ENCODE assay signal across 1 cellular context in the genomic region with DNA sequence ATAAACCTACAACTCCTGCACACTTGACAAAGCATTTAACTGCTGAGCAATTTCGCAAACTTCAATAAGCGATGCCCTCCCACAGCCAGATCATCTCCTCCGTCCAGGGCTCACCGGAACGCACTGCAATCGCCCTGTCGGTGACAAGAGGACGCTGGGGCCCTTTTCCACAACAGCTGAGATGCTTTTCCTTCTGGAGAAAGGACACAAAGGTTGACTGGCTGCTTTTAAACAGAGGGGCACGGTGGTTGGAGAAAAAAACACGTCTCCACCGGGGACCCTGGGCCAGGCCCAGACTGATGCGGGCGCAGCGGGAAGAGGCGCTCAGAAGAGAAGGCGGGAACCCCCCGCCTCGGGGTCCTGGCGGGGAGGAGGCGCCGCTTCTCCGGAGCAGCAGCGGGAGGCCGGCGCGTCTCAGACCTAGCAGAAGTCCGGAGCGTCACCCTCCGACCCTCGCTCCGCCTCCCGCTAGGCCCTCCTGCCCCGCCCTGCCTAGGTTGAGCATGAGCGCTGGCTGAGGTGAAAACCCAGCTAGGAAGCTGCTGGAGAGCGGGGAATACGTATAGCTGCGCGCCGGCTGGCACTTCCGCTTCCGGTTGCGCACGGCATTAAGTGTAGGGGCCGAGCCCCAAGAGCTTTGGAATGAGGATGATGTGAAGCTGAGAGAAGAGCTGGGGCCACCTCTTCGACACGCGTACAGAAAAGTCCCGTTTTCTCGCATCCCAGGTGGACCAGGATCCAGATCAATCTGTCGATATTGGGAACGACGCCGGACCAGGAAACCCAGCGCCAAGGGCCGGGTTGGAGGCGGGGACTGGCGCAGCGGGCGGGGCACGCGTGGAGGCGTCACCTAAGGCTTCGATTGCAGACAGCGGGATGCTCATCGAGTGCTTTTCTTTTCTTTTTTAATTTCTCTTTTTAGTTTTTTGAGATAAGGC.
A peak's percentile ranks its signal among the peaks of the same experiment; 100 is the strongest.
TF ChIP-seq lines count a peak whose summit lies in the region.

A gene (minus strand): TSS at position 564 of the 938 bp plus-strand sequence. CDS start 3,788 bp downstream, outside the sequence.

TF ChIP-seq in HepG2, 621 proteins besides CTCF, POLR2A, EP300 and RAD21 (continued from another document and continues in another):
- TF ChIP-seq, protein P1, sequence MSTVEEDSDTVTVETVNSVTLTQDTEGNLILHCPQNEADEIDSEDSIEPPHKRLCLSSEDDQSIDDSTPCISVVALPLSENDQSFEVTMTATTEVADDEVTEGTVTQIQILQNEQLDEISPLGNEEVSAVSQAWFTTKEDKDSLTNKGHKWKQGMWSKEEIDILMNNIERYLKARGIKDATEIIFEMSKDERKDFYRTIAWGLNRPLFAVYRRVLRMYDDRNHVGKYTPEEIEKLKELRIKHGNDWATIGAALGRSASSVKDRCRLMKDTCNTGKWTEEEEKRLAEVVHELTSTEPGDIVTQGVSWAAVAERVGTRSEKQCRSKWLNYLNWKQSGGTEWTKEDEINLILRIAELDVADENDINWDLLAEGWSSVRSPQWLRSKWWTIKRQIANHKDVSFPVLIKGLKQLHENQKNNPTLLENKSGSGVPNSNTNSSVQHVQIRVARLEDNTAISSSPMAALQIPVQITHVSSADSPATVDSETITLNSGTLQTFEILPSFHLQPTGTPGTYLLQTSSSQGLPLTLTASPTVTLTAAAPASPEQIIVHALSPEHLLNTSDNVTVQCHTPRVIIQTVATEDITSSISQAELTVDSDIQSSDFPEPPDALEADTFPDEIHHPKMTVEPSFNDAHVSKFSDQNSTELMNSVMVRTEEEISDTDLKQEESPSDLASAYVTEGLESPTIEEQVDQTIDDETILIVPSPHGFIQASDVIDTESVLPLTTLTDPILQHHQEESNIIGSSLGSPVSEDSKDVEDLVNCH (CRISPR knock-in tag; IDR thresholded peaks at IDR 0.05) = no peak
- peak; percentile 72 for TF ChIP-seq ZEB1 (IDR thresholded peaks at IDR 0.05; ENCODE audit: insufficient replicate concordance, low read depth)
- TF ChIP-seq, protein P2, sequence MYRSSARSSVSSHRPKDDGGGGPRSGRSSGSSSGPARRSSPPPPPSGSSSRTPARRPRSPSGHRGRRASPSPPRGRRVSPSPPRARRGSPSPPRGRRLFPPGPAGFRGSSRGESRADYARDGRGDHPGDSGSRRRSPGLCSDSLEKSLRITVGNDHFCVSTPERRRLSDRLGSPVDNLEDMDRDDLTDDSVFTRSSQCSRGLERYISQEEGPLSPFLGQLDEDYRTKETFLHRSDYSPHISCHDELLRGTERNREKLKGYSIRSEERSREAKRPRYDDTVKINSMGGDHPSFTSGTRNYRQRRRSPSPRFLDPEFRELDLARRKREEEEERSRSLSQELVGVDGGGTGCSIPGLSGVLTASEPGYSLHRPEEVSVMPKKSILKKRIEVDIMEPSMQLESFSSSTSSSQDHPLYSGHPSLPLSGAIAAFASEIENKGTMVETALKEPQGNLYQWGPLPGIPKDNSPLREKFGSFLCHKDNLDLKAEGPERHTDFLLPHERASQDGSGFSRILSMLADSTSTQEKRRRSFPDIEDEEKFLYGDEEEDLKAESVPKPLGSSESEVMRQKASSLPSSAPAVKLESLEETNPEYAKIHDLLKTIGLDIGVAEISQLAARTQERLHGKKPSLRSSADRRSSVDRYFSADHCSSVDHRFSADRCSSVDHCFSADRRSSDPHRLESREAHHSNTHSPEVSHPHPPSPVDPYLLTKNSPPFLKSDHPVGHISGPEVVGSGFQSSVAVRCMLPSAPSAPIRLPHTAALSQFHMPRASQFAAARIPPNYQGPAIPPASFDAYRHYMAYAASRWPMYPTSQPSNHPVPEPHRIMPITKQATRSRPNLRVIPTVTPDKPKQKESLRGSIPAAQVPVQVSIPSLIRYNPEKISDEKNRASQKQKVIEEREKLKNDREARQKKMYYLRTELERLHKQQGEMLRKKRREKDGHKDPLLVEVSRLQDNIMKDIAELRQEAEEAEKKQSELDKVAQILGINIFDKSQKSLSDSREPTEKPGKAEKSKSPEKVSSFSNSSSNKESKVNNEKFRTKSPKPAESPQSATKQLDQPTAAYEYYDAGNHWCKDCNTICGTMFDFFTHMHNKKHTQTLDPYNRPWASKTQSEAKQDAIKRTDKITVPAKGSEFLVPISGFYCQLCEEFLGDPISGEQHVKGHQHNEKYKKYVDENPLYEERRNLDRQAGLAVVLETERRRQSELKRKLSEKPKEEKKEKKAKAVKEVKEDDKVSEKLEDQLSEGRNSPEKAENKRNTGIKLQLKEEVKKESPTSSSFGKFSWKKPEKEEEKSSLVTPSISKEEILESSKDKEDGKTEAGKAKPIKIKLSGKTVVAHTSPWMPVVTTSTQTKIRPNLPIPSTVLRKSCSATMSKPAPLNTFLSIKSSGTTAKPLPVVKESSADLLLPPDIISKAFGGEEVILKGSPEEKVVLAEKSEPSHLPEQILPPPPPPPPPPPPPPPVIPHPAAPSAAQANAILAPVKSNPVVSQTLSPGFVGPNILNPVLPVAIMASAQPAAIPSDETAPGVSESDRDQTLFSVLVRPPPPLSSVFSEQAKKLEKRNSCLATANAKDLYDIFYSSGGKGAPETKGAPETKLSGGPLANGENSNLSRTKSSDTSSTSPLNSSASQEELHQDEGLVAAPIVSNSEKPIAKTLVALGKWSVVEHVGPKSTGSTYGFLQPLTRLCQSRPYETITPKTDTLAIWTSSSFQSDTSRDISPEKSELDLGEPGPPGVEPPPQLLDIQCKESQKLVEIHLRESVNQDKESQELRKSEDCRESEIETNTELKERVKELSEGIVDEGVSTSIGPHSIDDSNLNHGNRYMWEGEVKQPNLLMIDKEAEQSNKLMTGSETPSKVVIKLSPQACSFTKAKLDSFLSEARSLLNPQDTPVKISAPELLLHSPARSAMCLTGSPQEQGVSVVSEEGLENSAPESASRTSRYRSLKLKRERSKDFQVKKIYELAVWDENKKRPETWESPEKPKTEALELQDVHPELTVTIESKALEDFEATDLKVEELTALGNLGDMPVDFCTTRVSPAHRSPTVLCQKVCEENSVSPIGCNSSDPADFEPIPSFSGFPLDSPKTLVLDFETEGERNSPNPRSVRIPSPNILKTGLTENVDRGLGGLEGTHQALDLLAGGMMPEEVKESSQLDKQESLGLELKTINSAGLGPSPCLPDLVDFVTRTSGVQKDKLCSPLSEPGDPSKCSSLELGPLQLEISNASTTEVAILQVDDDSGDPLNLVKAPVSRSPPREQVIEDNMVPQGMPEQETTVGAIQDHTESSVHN (CRISPR knock-in tag; IDR thresholded peaks at IDR 0.05) = no peak; the same call in 1 of the 2 replicates
- peak; percentile 86 for TF ChIP-seq POGZ (CRISPR knock-in tag; IDR thresholded peaks at IDR 0.05)
- no peak for TF ChIP-seq ZNF484 (CRISPR knock-in tag; IDR thresholded peaks at IDR 0.05; ENCODE audit: borderline replicate concordance, low read depth)
- no peak for TF ChIP-seq NR2F2 (IDR thresholded peaks at IDR 0.05; ENCODE audit: borderline replicate concordance, low read depth)
- TF ChIP-seq, protein P3, sequence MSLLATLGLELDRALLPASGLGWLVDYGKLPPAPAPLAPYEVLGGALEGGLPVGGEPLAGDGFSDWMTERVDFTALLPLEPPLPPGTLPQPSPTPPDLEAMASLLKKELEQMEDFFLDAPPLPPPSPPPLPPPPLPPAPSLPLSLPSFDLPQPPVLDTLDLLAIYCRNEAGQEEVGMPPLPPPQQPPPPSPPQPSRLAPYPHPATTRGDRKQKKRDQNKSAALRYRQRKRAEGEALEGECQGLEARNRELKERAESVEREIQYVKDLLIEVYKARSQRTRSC (CRISPR knock-in tag; IDR thresholded peaks at IDR 0.05; ENCODE audit: low read depth) = 0 out of 2 replicates have a peak, but pooled peaks have one; percentile 38
- no peak; the same call in 1 of the 2 replicates for TF ChIP-seq ZFP37 (CRISPR knock-in tag; IDR thresholded peaks at IDR 0.05; ENCODE audit: borderline replicate concordance)
- no peak for TF ChIP-seq SCMH1 (CRISPR knock-in tag; IDR thresholded peaks at IDR 0.05; ENCODE audit: borderline replicate concordance)
- 0 out of 2 replicates have a peak, but pooled peaks have one; percentile 55 for TF ChIP-seq ZNF83 (CRISPR knock-in tag; IDR thresholded peaks at IDR 0.05; ENCODE audit: borderline replicate concordance)
- TF ChIP-seq, protein P4, sequence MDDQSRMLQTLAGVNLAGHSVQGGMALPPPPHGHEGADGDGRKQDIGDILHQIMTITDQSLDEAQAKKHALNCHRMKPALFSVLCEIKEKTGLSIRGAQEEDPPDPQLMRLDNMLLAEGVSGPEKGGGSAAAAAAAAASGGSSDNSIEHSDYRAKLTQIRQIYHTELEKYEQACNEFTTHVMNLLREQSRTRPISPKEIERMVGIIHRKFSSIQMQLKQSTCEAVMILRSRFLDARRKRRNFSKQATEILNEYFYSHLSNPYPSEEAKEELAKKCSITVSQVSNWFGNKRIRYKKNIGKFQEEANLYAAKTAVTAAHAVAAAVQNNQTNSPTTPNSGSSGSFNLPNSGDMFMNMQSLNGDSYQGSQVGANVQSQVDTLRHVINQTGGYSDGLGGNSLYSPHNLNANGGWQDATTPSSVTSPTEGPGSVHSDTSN (CRISPR knock-in tag; IDR thresholded peaks at IDR 0.05; ENCODE audit: borderline replicate concordance) = no peak
- peak; percentile 83 for TF ChIP-seq DR1 (CRISPR knock-in tag; IDR thresholded peaks at IDR 0.05)
- TF ChIP-seq SIN3A (IDR thresholded peaks at IDR 0.05; ENCODE audit: borderline replicate concordance, low read depth, low read length) = no peak; the same call in 1 of the 2 replicates
- TF ChIP-seq, protein P5, sequence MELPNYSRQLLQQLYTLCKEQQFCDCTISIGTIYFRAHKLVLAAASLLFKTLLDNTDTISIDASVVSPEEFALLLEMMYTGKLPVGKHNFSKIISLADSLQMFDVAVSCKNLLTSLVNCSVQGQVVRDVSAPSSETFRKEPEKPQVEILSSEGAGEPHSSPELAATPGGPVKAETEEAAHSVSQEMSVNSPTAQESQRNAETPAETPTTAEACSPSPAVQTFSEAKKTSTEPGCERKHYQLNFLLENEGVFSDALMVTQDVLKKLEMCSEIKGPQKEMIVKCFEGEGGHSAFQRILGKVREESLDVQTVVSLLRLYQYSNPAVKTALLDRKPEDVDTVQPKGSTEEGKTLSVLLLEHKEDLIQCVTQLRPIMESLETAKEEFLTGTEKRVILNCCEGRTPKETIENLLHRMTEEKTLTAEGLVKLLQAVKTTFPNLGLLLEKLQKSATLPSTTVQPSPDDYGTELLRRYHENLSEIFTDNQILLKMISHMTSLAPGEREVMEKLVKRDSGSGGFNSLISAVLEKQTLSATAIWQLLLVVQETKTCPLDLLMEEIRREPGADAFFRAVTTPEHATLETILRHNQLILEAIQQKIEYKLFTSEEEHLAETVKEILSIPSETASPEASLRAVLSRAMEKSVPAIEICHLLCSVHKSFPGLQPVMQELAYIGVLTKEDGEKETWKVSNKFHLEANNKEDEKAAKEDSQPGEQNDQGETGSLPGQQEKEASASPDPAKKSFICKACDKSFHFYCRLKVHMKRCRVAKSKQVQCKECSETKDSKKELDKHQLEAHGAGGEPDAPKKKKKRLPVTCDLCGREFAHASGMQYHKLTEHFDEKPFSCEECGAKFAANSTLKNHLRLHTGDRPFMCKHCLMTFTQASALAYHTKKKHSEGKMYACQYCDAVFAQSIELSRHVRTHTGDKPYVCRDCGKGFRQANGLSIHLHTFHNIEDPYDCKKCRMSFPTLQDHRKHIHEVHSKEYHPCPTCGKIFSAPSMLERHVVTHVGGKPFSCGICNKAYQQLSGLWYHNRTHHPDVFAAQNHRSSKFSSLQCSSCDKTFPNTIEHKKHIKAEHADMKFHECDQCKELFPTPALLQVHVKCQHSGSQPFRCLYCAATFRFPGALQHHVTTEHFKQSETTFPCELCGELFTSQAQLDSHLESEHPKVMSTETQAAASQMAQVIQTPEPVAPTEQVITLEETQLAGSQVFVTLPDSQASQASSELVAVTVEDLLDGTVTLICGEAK (IDR thresholded peaks at IDR 0.05) = peak; percentile 96
- TF ChIP-seq, protein P5 (CRISPR knock-in tag; IDR thresholded peaks at IDR 0.05) = peak; percentile 85
- TF ChIP-seq, protein P6, sequence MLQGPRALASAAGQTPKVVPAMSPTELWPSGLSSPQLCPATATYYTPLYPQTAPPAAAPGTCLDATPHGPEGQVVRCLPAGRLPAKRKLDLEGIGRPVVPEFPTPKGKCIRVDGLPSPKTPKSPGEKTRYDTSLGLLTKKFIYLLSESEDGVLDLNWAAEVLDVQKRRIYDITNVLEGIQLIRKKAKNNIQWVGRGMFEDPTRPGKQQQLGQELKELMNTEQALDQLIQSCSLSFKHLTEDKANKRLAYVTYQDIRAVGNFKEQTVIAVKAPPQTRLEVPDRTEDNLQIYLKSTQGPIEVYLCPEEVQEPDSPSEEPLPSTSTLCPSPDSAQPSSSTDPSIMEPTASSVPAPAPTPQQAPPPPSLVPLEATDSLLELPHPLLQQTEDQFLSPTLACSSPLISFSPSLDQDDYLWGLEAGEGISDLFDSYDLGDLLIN (CRISPR knock-in tag; IDR thresholded peaks at IDR 0.05; ENCODE audit: borderline replicate concordance) = no peak
